ENCODE assay signal across 1 cellular context in the genomic region with DNA sequence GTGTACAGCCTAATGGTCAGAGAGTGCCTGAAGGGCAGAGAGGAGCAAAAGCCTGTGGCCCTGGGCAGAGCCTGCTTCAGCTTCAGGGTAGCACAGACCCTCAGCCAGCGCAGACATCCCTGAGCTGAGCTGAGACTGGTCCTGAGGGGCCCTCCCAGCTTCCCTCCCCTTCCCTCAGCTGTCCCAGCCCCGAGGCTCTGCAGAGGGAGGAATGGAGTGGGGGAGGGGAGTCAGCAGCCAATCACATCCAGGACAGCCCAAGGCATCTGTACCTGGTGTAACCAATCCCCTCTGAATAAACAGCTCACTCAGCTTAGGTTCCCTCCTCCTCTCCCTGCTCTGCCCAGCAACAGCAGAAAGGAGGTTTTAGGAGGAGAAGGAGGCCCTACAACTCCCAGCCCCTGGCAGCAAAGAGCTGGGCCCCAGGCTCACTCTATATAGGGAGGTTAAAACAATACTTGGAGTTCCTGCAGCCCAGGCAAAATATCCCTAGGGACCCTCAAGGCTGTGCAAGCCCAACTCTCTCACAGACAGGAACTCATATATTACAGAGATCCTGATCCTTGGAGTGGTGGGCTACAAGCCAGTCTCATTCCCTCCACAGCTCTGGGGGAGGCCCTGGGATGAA.
TF ChIP-seq lines count a peak whose summit lies in the region.

No MANE protein-coding gene starts in this region.

TF ChIP-seq in PFSK-1, 5 proteins besides CTCF, POLR2A, EP300 and RAD21:
- TF ChIP-seq POLR2AphosphoS5 (IDR thresholded peaks at IDR 0.05; ENCODE audit: low read depth, low read length) = 0 out of 2 replicates have a peak, but pooled peaks have one; percentile 22
